In genomic region chr6:114260810-114261209, GRCh38 we compare ENCODE assay signal across 5 cellular contexts.
"Had no signal": no experiment of that assay in that cellular context is flagged by ENCODE, and none has a peak within 500 bp of the region (broad histone marks: within the 10 kb centered on the region; RNA-seq: fewer than 3 reads in every experiment).

No MANE protein-coding gene starts in this region.

- H3K36me3 ChIP-seq: HAP-1 had no signal

- H3K4me1 ChIP-seq: HAP-1 had no signal

- H3K9me3 ChIP-seq: HAP-1 had no signal

- H3K27ac ChIP-seq: GM23248 had no signal

- H2AFZ ChIP-seq: GM23248 had no signal

- H3K4me3 ChIP-seq: GM23248, HAP-1 had no signal

- H3K9ac ChIP-seq: GM23248 had no signal

- DNase-seq: GM23248, GOT3, H7, HFFc6 had no signal
